In genomic region chr6:94163877-94164276, GRCh38 we compare ENCODE assay signal across 26 cellular contexts.
"Had no signal": no experiment of that assay in that cellular context is flagged by ENCODE, and none has a peak within 500 bp of the region (broad histone marks: within the 10 kb centered on the region; RNA-seq: fewer than 3 reads in every experiment).

No MANE protein-coding gene starts in this region.

- H3K36me3 ChIP-seq: colonic mucosa, esophagus muscularis mucosa, esophagus squamous epithelium, gastrocnemius medialis, gastroesophageal sphincter, heart left ventricle, heart right ventricle had no signal

- FAIRE-seq: endometrium, endothelial cell of umbilical vein had no signal

- H3K4me3 ChIP-seq: colonic mucosa, coronary artery, dorsolateral prefrontal cortex, esophagus muscularis mucosa, esophagus squamous epithelium, gastrocnemius medialis, gastroesophageal sphincter, heart left ventricle, heart right ventricle had no signal

- H3K27me3 ChIP-seq: colonic mucosa, dorsolateral prefrontal cortex, esophagus muscularis mucosa, esophagus squamous epithelium, foreskin keratinocyte, gastrocnemius medialis, gastroesophageal sphincter, heart left ventricle, heart right ventricle had no signal

- H3K9me3 ChIP-seq: colonic mucosa, esophagus muscularis mucosa, gastrocnemius medialis, gastroesophageal sphincter had no signal

- DNase-seq: colonic mucosa; cortex of kidney; dermis blood vessel endothelial cell; dorsolateral prefrontal cortex; effector CD4-positive, alpha-beta T cell; effector CD8-positive, alpha-beta T cell; effector memory CD4-positive, alpha-beta T cell; effector memory CD8-positive, alpha-beta T cell; endodermal cell; erythroblast; esophagus squamous epithelium; foreskin fibroblast; foreskin keratinocyte; foreskin melanocyte; gastrocnemius medialis; glutamatergic neuron; head of caudate nucleus; heart left ventricle; heart right ventricle had no signal

- H3K4me1 ChIP-seq: colonic mucosa, esophagus muscularis mucosa, esophagus squamous epithelium, foreskin keratinocyte, gastrocnemius medialis, gastroesophageal sphincter, heart left ventricle, heart right ventricle had no signal

- ATAC-seq: effector memory CD8-positive, alpha-beta T cell; esophagus mucosa; foreskin keratinocyte; gastrocnemius medialis; gastroesophageal sphincter; heart left ventricle; heart right ventricle had no signal

- H3K27ac ChIP-seq: colonic mucosa, coronary artery, dorsolateral prefrontal cortex, epithelial cell of prostate, esophagus muscularis mucosa, esophagus squamous epithelium, foreskin keratinocyte, gastrocnemius medialis, gastroesophageal sphincter, heart left ventricle, heart right ventricle had no signal
